ENCODE assay signal across 8 cellular contexts in the genomic region with DNA sequence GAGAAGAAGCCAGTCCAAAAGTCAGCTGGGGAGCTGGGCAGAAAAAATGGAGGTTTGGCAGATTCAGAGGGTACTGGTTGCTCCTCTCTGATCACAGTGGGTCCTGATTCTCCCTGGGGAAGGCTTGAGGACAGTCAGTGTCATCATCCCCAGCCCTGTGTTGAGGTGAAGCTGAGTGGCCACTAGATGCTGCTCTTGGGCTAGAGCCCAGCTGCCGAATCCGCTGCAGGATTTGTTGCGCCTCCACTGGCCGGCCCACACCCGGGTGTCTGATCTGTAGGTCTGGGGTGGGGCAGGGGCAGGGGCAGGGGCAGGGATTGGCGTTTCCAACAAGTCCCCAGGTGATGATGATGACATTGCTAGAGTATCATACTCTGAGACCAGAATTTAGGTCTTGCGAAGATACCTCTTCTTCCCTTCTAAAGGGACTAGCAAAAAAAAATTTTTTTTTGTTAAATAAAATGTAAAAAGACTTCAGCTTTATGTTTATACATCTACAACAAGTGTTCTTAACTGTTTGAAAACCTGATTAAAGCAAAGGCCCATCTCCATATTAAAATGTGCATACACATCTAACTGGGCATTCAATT.
DNase-seq lines count a peak whose midpoint lies in the region; ATAC-seq and TF ChIP-seq lines count a peak whose summit lies in the region.

No MANE protein-coding gene starts in this region.

- no peak overlapping the region for H3K23ac ChIP-seq in H9 (ENCODE audit: insufficient read length, low read depth, low read length)

- TF ChIP-seq CTCF in H9 (conservative IDR thresholded peaks at IDR 0.05) (peak; percentile 85), PC-3 (conservative IDR thresholded peaks at IDR 0.05; ENCODE audit: low read depth, low read length) (peak; percentile 99), endothelial cell (IDR thresholded peaks at IDR 0.05; ENCODE audit: unreplicated experiment) (peak; percentile 52)

- no peak overlapping the region for H4K5ac ChIP-seq in H9 (ENCODE audit: insufficient read length, low read depth, low read length)

- no peaks in the 10 kb centered on the region for H3K9me3 ChIP-seq in H9 (ENCODE audit: control insufficient read depth, low read depth, low read length)
- no peaks in the 10 kb centered on the region for H3K9me3 ChIP-seq in PC-3 (ENCODE audit: low read length)
- H3K9me3 ChIP-seq in CD4-positive, alpha-beta memory T cell (ENCODE audit: control insufficient read depth in 1 of 2, low read length in 2 of 2), result no peaks in the 10 kb centered on the region

- H3K9me3 Mint-ChIP-seq in H9 (no peaks in the 10 kb centered on the region), endothelial cell (ENCODE audit: unreplicated experiment) (no peaks in the 10 kb centered on the region)
- H3K9me3 Mint-ChIP-seq in CD4-positive, alpha-beta memory T cell, result no peaks in the 10 kb centered on the region

- DNase-seq in AML-193 (lab: John Stamatoyannopoulos, UW) (peak; percentile 6 to 23), H9 (peak; percentile 88), PC-3 (peak; percentile 90), endothelial cell (ENCODE audit: low spot score) (peak; percentile 77), mucosa of gallbladder (ENCODE audit: low spot score) (peak; percentile 38), SKM-1 (lab: John Stamatoyannopoulos, UW; ENCODE audit: unreplicated experiment) (no peak)
- no peak for DNase-seq in CD4-positive, alpha-beta memory T cell

- no peak overlapping the region for H2BK15ac ChIP-seq in H9 (ENCODE audit: low read depth, low read length)

- no peak overlapping the region for H3K14ac ChIP-seq in H9 (ENCODE audit: insufficient read depth, low read length)

- intact Hi-C loops in PC-3 (cut with micrococcal nuclease), result loop anchor here (1.0 to 10.0 kb wide), 4 partner anchors 102 to 597 kb away; no protein-coding TSS in a partner anchor
- intact Hi-C loops in CD4-positive, alpha-beta memory T cell (cut with micrococcal nuclease), result no loop called here

- CTCF ChIA-PET in PC-3 (lab: Charles Lee), result interaction anchor here (0.5 to 2.6 kb wide), 9 partner anchors 15 to 155 kb away, joined by 3 to 36 read pairs (median 4); partner anchors contain the start of gene SLC26A2
- CTCF ChIA-PET in CD4-positive, alpha-beta memory T cell (lab: Charles Lee; ENCODE audit: partially characterized antibody), result interaction anchor here (0.7 to 7.3 kb wide), 9 partner anchors 9 to 205 kb away, joined by 3 to 51 read pairs (median 5); no protein-coding TSS in a partner anchor

- H2BK20ac ChIP-seq in H9 (ENCODE audit: low read depth, low read length, poor library complexity, severe bottlenecking), result no peak overlapping the region

- no CpG with 5 or more reads among the region's 7 CpGs for WGBS in H9 (ENCODE audit: extremely low coverage, insufficient read length, low lambda C conversion rate)

- no peak overlapping the region for H4K91ac ChIP-seq in H9 (ENCODE audit: insufficient read length, low read depth, low read length)

- H3K27me3 Mint-ChIP-seq in H9 (ENCODE audit: low read depth) (no peaks in the 10 kb centered on the region; the same call in 1 of the 2 replicates), endothelial cell (ENCODE audit: unreplicated experiment) (peaks cover 12% of the 10 kb centered on the region)
- H3K27me3 Mint-ChIP-seq in CD4-positive, alpha-beta memory T cell, result no peaks in the 10 kb centered on the region

- no peak overlapping the region for H3K4ac ChIP-seq in H9 (ENCODE audit: low read depth, low read length)

- H3K23me2 ChIP-seq in H9 (ENCODE audit: insufficient read length, low read depth, low read length, poor library complexity, severe bottlenecking), result no peaks in the 10 kb centered on the region

- H3K79me2 ChIP-seq in H9 (ENCODE audit: insufficient read depth, low read length) (no peaks in the 10 kb centered on the region), PC-3 (ENCODE audit: low read length) (no peaks in the 10 kb centered on the region)

- no peak overlapping the region for H2BK5ac ChIP-seq in H9 (ENCODE audit: insufficient read length, low read length)

- H3K4me2 ChIP-seq in H9 (ENCODE audit: insufficient read depth, insufficient read length, low read length) (no peak overlapping the region), PC-3 (ENCODE audit: low read length) (no peak overlapping the region)

- ATAC-seq in PC-3 (peak; percentile 87), HG03571 (IDR thresholded peaks at IDR 0.05; ENCODE audit: unreplicated experiment) (no peak)

- no peak overlapping the region for H3K9ac ChIP-seq in H9 (ENCODE audit: extremely low read depth, insufficient read length, low read length)
- no peak overlapping the region for H3K9ac ChIP-seq in PC-3 (ENCODE audit: low read length)

- H3K18ac ChIP-seq in H9 (ENCODE audit: insufficient read length, low read depth, low read length), result no peak overlapping the region

- H3K4me1 ChIP-seq in H9 (ENCODE audit: insufficient read depth, low read length) (no peaks in the 10 kb centered on the region), PC-3 (ENCODE audit: insufficient read depth, low read length) (peaks cover 14% of the 10 kb centered on the region)
- no peaks in the 10 kb centered on the region for H3K4me1 ChIP-seq in CD4-positive, alpha-beta memory T cell (ENCODE audit: insufficient read depth, low read length)

- H3K4me3 Mint-ChIP-seq in H9, result no peak overlapping the region
- no peak overlapping the region for H3K4me3 Mint-ChIP-seq in endothelial cell (ENCODE audit: unreplicated experiment)
- H3K4me3 Mint-ChIP-seq in CD4-positive, alpha-beta memory T cell, result no peak overlapping the region

- no peak overlapping the region for H3K4me3 ChIP-seq in PC-3 (ENCODE audit: low read length)
- H3K4me3 ChIP-seq in CD4-positive, alpha-beta memory T cell (ENCODE audit: low read length in 2 of 2), result no peak overlapping the region

- H3K36me3 Mint-ChIP-seq in H9 (ENCODE audit: insufficient read depth in 1 of 3, low read depth in 3 of 3), result peaks cover 0 to 12% (median 2%) of the 10 kb centered on the region in 3 experiments; a peak in 4 of 7 replicates
- H3K36me3 Mint-ChIP-seq in endothelial cell (ENCODE audit: low read depth, unreplicated experiment), result peaks cover 8% of the 10 kb centered on the region
- H3K36me3 Mint-ChIP-seq in CD4-positive, alpha-beta memory T cell, result peaks cover 9 to 18% of the 10 kb centered on the region in 2 donors

- H3K36me3 ChIP-seq in PC-3 (ENCODE audit: low read depth, low read length), result no peaks in the 10 kb centered on the region
- no peaks in the 10 kb centered on the region for H3K36me3 ChIP-seq in CD4-positive, alpha-beta memory T cell (ENCODE audit: insufficient read depth, low read length)

- H3K27me3 ChIP-seq in H9 (ENCODE audit: insufficient read depth, low read length) (no peaks in the 10 kb centered on the region), PC-3 (ENCODE audit: low read length) (no peaks in the 10 kb centered on the region)
- H3K27me3 ChIP-seq in CD4-positive, alpha-beta memory T cell (ENCODE audit: insufficient read depth, low read length), result no peaks in the 10 kb centered on the region

- peak overlapping the region in 2 of 3 experiments; percentile 79 to 80; a peak in 4 of 7 replicates for H3K27ac Mint-ChIP-seq in H9
- H3K27ac Mint-ChIP-seq in endothelial cell (ENCODE audit: unreplicated experiment), result no peak overlapping the region
- H3K27ac Mint-ChIP-seq in CD4-positive, alpha-beta memory T cell, result no peak overlapping the region

- no peak overlapping the region for H4K8ac ChIP-seq in H9 (replicated peaks; ENCODE audit: insufficient read length, low read depth, low read length)

- H3K27ac ChIP-seq in H9 (ENCODE audit: insufficient read length, low read depth, low read length) (no peak overlapping the region), PC-3 (ENCODE audit: low read length) (no peak overlapping the region)
- no peak overlapping the region for H3K27ac ChIP-seq in CD4-positive, alpha-beta memory T cell (ENCODE audit: low read depth, low read length)

- H3K4me1 Mint-ChIP-seq in H9 (peaks cover 23 to 24% of the 10 kb centered on the region in 2 experiments), endothelial cell (ENCODE audit: unreplicated experiment) (peaks cover 42% of the 10 kb centered on the region)
- H3K4me1 Mint-ChIP-seq in CD4-positive, alpha-beta memory T cell, result no peaks in the 10 kb centered on the region

- no peak overlapping the region for H2BK12ac ChIP-seq in H9 (ENCODE audit: insufficient read length, low read depth, low read length)

- no peaks in the 10 kb centered on the region for H3K79me1 ChIP-seq in H9 (ENCODE audit: insufficient read depth, low read depth, low read length, poor library complexity, severe bottlenecking)

- H4K20me1 ChIP-seq in H9 (ENCODE audit: control insufficient read depth, insufficient read depth, insufficient read length), result no peaks in the 10 kb centered on the region
- peaks cover 5% of the 10 kb centered on the region; the same call in 1 of the 2 replicates for H4K20me1 ChIP-seq in PC-3 (ENCODE audit: low read length)

- no peak overlapping the region for H2AFZ ChIP-seq in H9 (ENCODE audit: low read length)
- H2AFZ ChIP-seq in PC-3 (ENCODE audit: low read length), result no peak overlapping the region

- H2BK120ac ChIP-seq in H9 (ENCODE audit: low read depth, low read length, poor library complexity, severe bottlenecking), result no peak overlapping the region

- H3K56ac ChIP-seq in H9 (ENCODE audit: insufficient read length, low read depth, low read length), result no peak overlapping the region

- no peaks in the 10 kb centered on the region for H3K9me2 ChIP-seq in PC-3 (replicated peaks; ENCODE audit: low read length)

- BruUV-seq in PC-3 (replicated peaks; lab: Mats Ljungman, UMichigan), result no TSS peak

- H3F3A ChIP-seq in PC-3 (ENCODE audit: low read length, unreplicated experiment), result no peaks in the 10 kb centered on the region

- POLR2A ChIA-PET in PC-3 (lab: Charles Lee; ENCODE audit: unreplicated experiment), result no interaction called here
- POLR2A ChIA-PET in CD4-positive, alpha-beta memory T cell (lab: Charles Lee; ENCODE audit: partially characterized antibody), result no interaction called here

- no peak overlapping the region for H2AK5ac ChIP-seq in H9 (ENCODE audit: insufficient read length, low read length)

- no peak overlapping the region for H3T11ph ChIP-seq in H9 (ENCODE audit: low read length)

Comparison
In these comparisons a context has a peak if more than half of its experiments do, and no peak if none do; other contexts are left out.
1. DNase-seq: peak in AML-193 (2 of 2), H9 (single experiment), PC-3 (single experiment), endothelial cell (single experiment) and mucosa of gallbladder (single experiment); none in CD4-positive, alpha-beta memory T cell (0 of 5) and SKM-1 (single experiment).
2. H3K27ac Mint-ChIP-seq: peak in H9 (2 of 3); none in endothelial cell (single experiment) and CD4-positive, alpha-beta memory T cell (0 of 7).
3. Peak in every context shown above with its lines, with median percentiles within 50 percentile points of each other: CTCF ChIP-seq.